ENCODE assay signal across 17 cellular contexts in genomic region chr7:18208921-18209320, GRCh38.
DNase-seq lines count a peak whose midpoint lies in the region; ATAC-seq and TF ChIP-seq lines count a peak whose summit lies in the region.
"Had no signal": no experiment of that assay in that cellular context is flagged by ENCODE, and none has a peak within 500 bp of the region (broad histone marks: within the 10 kb centered on the region; RNA-seq: fewer than 3 reads in every experiment).

No MANE protein-coding gene starts in this region.

- H3K4me3 Mint-ChIP-seq in GM23338: no peak overlapping the region
- no peak overlapping the region for H3K4me3 Mint-ChIP-seq in activated CD8-positive, alpha-beta T cell treated with anti-CD3 and anti-CD28 coated beads, Interleukin-2, amount 10 ng/mL, durations not matched to agents 7 days and 5 days
- H3K4me3 Mint-ChIP-seq: CD4-positive, alpha-beta T cell had no signal

- no peak overlapping the region for H3K27ac Mint-ChIP-seq in GM23338
- no peak overlapping the region for H3K27ac Mint-ChIP-seq in activated CD8-positive, alpha-beta T cell treated with anti-CD3 and anti-CD28 coated beads, Interleukin-2, amount 10 ng/mL, durations not matched to agents 7 days and 5 days
- H3K27ac Mint-ChIP-seq: CD4-positive, alpha-beta T cell had no signal

- H3K36me3 Mint-ChIP-seq in GM23338 (ENCODE audit: low read depth): no peaks in the 10 kb centered on the region
- H3K36me3 Mint-ChIP-seq in activated CD8-positive, alpha-beta T cell treated with anti-CD3 and anti-CD28 coated beads, Interleukin-2, amount 10 ng/mL, durations not matched to agents 7 days and 5 days (ENCODE audit: low read depth): no peaks in the 10 kb centered on the region

- no peaks in the 10 kb centered on the region for H3K36me3 ChIP-seq in GM23338 (ENCODE audit: insufficient read depth)
- H3K36me3 ChIP-seq: HAP-1 had no signal

- H3K27me3 ChIP-seq in GM23338 (ENCODE audit: insufficient read depth): no peaks in the 10 kb centered on the region

- no peaks in the 10 kb centered on the region for H3K9me3 Mint-ChIP-seq in GM23338
- H3K9me3 Mint-ChIP-seq in activated CD8-positive, alpha-beta T cell treated with anti-CD3 and anti-CD28 coated beads, Interleukin-2, amount 10 ng/mL, durations not matched to agents 7 days and 5 days (ENCODE audit: insufficient read depth): no peaks in the 10 kb centered on the region
- H3K9me3 Mint-ChIP-seq: CD4-positive, alpha-beta T cell had no signal

- intact Hi-C loops in left cardiac atrium (cut with DNase I): no loop called here

- H3K4me1 ChIP-seq in GM23338 (ENCODE audit: insufficient read depth): no peaks in the 10 kb centered on the region
- H3K4me1 ChIP-seq: A549 had no signal

- TF ChIP-seq CTCF in 22Rv1 (IDR thresholded peaks at IDR 0.05) (no peak), GM23338 (conservative IDR thresholded peaks at IDR 0.05; ENCODE audit: low read depth in 2 of 2) (no peak)

- CTCF ChIA-PET in activated CD8-positive, alpha-beta T cell treated with anti-CD3 and anti-CD28 coated beads, Interleukin-2, amount 10 ng/mL, durations not matched to agents 7 days and 5 days (lab: Charles Lee): interaction anchor here (0.7 kb wide), 1 partner anchor 53 kb away, joined by 3 read pairs; no protein-coding TSS in a partner anchor

- peak overlapping the region; percentile 38 for H3K27ac ChIP-seq in 22Rv1
- no peak overlapping the region for H3K27ac ChIP-seq in GM23338 (ENCODE audit: low read depth)
- H3K27ac ChIP-seq: A549, C4-2B had no signal

- peak overlapping the region; percentile 43; the same call in 1 of the 2 replicates for H2AFZ ChIP-seq in GM23338

- ATAC-seq in GM23338: no peak
- ATAC-seq in activated CD8-positive, alpha-beta T cell treated with anti-CD3 and anti-CD28 coated beads, Interleukin-2, amount 10 ng/mL, durations not matched to agents 7 days and 5 days: no peak
- ATAC-seq in left cardiac atrium: no peak
- ATAC-seq: A549 had no signal

- DNase-seq in GM23338 (ENCODE audit: low spot score) (no peak), LoVo (ENCODE audit: low spot score) (peak; percentile 17), SW480 (ENCODE audit: low spot score) (peak; percentile 13), COLO668 (lab: John Stamatoyannopoulos, UW; ENCODE audit: unreplicated experiment) (no peak), left cardiac atrium (no peak)
- no peak for DNase-seq in activated CD8-positive, alpha-beta T cell treated with anti-CD3 and anti-CD28 coated beads, Interleukin-2, amount 10 ng/mL, durations not matched to agents 7 days and 5 days
- DNase-seq: AML-193; CD4-positive, alpha-beta T cell; DMS153; DMS79; GDM1; IMR-90; KBM-7 had no signal

- H4K20me1 ChIP-seq in GM23338 (replicated peaks; ENCODE audit: insufficient read depth): no peaks in the 10 kb centered on the region

- no peaks in the 10 kb centered on the region for H3K9me2 ChIP-seq in GM23338 (ENCODE audit: insufficient read depth)

- no peak overlapping the region for H3K4me2 ChIP-seq in GM23338
- H3K4me2 ChIP-seq: A549 had no signal

- H3K4me1 Mint-ChIP-seq in GM23338: no peaks in the 10 kb centered on the region
- no peaks in the 10 kb centered on the region for H3K4me1 Mint-ChIP-seq in activated CD8-positive, alpha-beta T cell treated with anti-CD3 and anti-CD28 coated beads, Interleukin-2, amount 10 ng/mL, durations not matched to agents 7 days and 5 days (ENCODE audit: low read depth)

- POLR2A ChIA-PET in activated CD8-positive, alpha-beta T cell treated with anti-CD3 and anti-CD28 coated beads, Interleukin-2, amount 10 ng/mL, durations not matched to agents 7 days and 5 days (lab: Charles Lee): no interaction called here

- H3K4me3 ChIP-seq in GM23338: no peak overlapping the region
- H3K4me3 ChIP-seq: A549, HAP-1 had no signal

- no peaks in the 10 kb centered on the region for H3K79me2 ChIP-seq in GM23338 (replicated peaks; ENCODE audit: insufficient read depth)

- no peaks in the 10 kb centered on the region for H3F3A ChIP-seq in GM23338 (replicated peaks; ENCODE audit: low read depth)

- peaks cover 2% of the 10 kb centered on the region for H3K27me3 Mint-ChIP-seq in GM23338 (ENCODE audit: insufficient read depth, low read depth, poor library complexity)
- peaks cover 3% of the 10 kb centered on the region for H3K27me3 Mint-ChIP-seq in activated CD8-positive, alpha-beta T cell treated with anti-CD3 and anti-CD28 coated beads, Interleukin-2, amount 10 ng/mL, durations not matched to agents 7 days and 5 days (ENCODE audit: low read depth)
- H3K27me3 Mint-ChIP-seq: CD4-positive, alpha-beta T cell had no signal

TF ChIP-seq in GM23338, 12 proteins besides CTCF, POLR2A, EP300 and RAD21 (continues in another document):
- TF ChIP-seq ZNF114 (CRISPR knock-in tag; IDR thresholded peaks at IDR 0.05) (no peak), CREB1 (CRISPR knock-in tag; IDR thresholded peaks at IDR 0.05; ENCODE audit: low read depth) (no peak), POLR2AphosphoS5 (IDR thresholded peaks at IDR 0.05; ENCODE audit: low read depth) (no peak), NANOG (IDR thresholded peaks at IDR 0.05; ENCODE audit: borderline replicate concordance) (no peak), EZH2phosphoT487 (IDR thresholded peaks at IDR 0.05; ENCODE audit: unreplicated experiment) (no peak), STAT1 (IDR thresholded peaks at IDR 0.05; ENCODE audit: unreplicated experiment) (no peak), ZNF462 (CRISPR knock-in tag; IDR thresholded peaks at IDR 0.05) (no peak), EZH2 (IDR thresholded peaks at IDR 0.05; ENCODE audit: low read depth, unreplicated experiment) (no peak), JUNB (IDR thresholded peaks at IDR 0.05; ENCODE audit: unreplicated experiment) (no peak)

Comparison
In these comparisons a context has a peak if more than half of its experiments do, and no peak if none do; other contexts are left out.
1. DNase-seq: peak in LoVo (single experiment) and SW480 (single experiment); none in GM23338 (single experiment), COLO668 (single experiment), activated CD8-positive, alpha-beta T cell treated with anti-CD3 and anti-CD28 coated beads, Interleukin-2, amount 10 ng/mL, durations not matched to agents 7 days and 5 days (single experiment) and left cardiac atrium (single experiment).